In the genomic region with DNA sequence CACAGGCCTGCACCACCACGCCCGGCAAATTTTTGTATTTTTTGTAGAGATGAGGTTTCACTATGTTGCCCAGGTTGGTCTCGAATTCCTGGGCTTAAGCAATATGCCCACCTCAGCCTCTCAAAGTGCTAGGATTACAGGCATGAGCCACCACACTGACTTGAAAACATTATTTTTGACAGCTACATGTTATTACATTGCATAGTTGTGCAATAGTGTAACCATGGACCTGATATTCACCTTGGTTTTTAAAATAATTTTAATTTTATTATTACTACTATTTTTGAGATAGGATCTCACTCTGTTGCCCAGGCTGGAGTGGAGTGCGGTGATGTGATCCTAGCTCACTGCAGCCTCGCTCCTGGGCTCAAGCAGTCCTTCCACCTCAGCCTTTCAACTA, we compare ENCODE assay signal across 29 cellular contexts.
"Had no signal": no experiment of that assay in that cellular context is flagged by ENCODE, and none has a peak within 500 bp of the region (broad histone marks: within the 10 kb centered on the region; RNA-seq: fewer than 3 reads in every experiment).

No MANE protein-coding gene starts in this region.

- H3K4me3 Mint-ChIP-seq: stimulated activated effector memory CD8-positive, alpha-beta T cell treated with anti-CD3 and anti-CD28 coated beads, Interleukin-12 subunit alpha, Interleukin-12 subunit beta, amount 100 ng/mL, for 72 hours; stimulated activated memory B cell treated with anti-CD40 and anti-IgM and Interleukin-4, amounts not matched to agents 10 μg/mL and 1 μg/mL and 100 μg/mL, for 72 hours; stimulated activated naive B cell treated with anti-CD40 and anti-IgM and Interleukin-4, amounts not matched to agents 10 μg/mL and 1 μg/mL and 100 μg/mL, for 72 hours; stimulated activated naive CD8-positive, alpha-beta T cell treated with anti-CD3 and anti-CD28 coated beads, Interleukin-15, amount 100 ng/mL, for 72 hours; stimulated activated naive CD8-positive, alpha-beta T cell treated with anti-CD3 and anti-CD28 coated beads, Interleukin-15, Interleukin-2, amounts not matched to agents 100 ng/mL and 50 ng/mL, for 24 hours; type B pancreatic cell had no signal

- H3K4me1 Mint-ChIP-seq: stimulated activated naive CD8-positive, alpha-beta T cell treated with anti-CD3 and anti-CD28 coated beads, Interleukin-15, amount 100 ng/mL, for 72 hours had no signal

- H3K27me3 ChIP-seq: stomach, suprapubic skin, testis, thyroid gland, tibial artery, tibial nerve, transverse colon, upper lobe of left lung, upper lobe of right lung, uterus, vagina had no signal

- H3K36me3 ChIP-seq: stomach, suprapubic skin, thoracic aorta, thyroid gland, tibial artery, tibial nerve, upper lobe of left lung, upper lobe of right lung, uterus, vagina had no signal

- H3K27ac ChIP-seq: stomach, suprapubic skin, testis, thoracic aorta, thyroid gland, tibial artery, tibial nerve, transverse colon, upper lobe of left lung, upper lobe of right lung, uterus, vagina had no signal

- FAIRE-seq: urothelium cell line had no signal

- H3K4me1 ChIP-seq: suprapubic skin, testis, transverse colon, upper lobe of left lung, uterus, vagina had no signal

- H3K27me3 Mint-ChIP-seq: stimulated activated memory B cell treated with anti-CD40 and anti-IgM and Interleukin-4, amounts not matched to agents 10 μg/mL and 1 μg/mL and 100 μg/mL, for 72 hours; stimulated activated naive B cell treated with anti-CD40 and anti-IgM and Interleukin-4, amounts not matched to agents 10 μg/mL and 1 μg/mL and 100 μg/mL, for 72 hours; stimulated activated naive CD8-positive, alpha-beta T cell treated with anti-CD3 and anti-CD28 coated beads, Interleukin-15, amount 100 ng/mL, for 72 hours; stimulated activated naive CD8-positive, alpha-beta T cell treated with anti-CD3 and anti-CD28 coated beads, Interleukin-15, Interleukin-2, amounts not matched to agents 100 ng/mL and 50 ng/mL, for 24 hours; type B pancreatic cell had no signal

- H3K4me3 ChIP-seq: stomach, suprapubic skin, testis, thoracic aorta, thyroid gland, tibial artery, tibial nerve, transverse colon, upper lobe of left lung, upper lobe of right lung, uterus, vagina had no signal

- H3K36me3 Mint-ChIP-seq: stimulated activated effector memory CD8-positive, alpha-beta T cell treated with anti-CD3 and anti-CD28 coated beads, Interleukin-12 subunit alpha, Interleukin-12 subunit beta, amount 100 ng/mL, for 72 hours had no signal

- H3K9me3 Mint-ChIP-seq: stimulated activated effector memory CD8-positive, alpha-beta T cell treated with anti-CD3 and anti-CD28 coated beads, Interleukin-12 subunit alpha, Interleukin-12 subunit beta, amount 100 ng/mL, for 72 hours; stimulated activated memory B cell treated with anti-CD40 and anti-IgM and Interleukin-4, amounts not matched to agents 10 μg/mL and 1 μg/mL and 100 μg/mL, for 72 hours; stimulated activated naive B cell treated with anti-CD40 and anti-IgM and Interleukin-4, amounts not matched to agents 10 μg/mL and 1 μg/mL and 100 μg/mL, for 72 hours; stimulated activated naive CD8-positive, alpha-beta T cell treated with anti-CD3 and anti-CD28 coated beads, Interleukin-15, amount 100 ng/mL, for 72 hours; stimulated activated naive CD8-positive, alpha-beta T cell treated with anti-CD3 and anti-CD28 coated beads, Interleukin-15, Interleukin-2, amounts not matched to agents 100 ng/mL and 50 ng/mL, for 24 hours; type B pancreatic cell had no signal

- H3K27ac Mint-ChIP-seq: stimulated activated effector memory CD8-positive, alpha-beta T cell treated with anti-CD3 and anti-CD28 coated beads, Interleukin-12 subunit alpha, Interleukin-12 subunit beta, amount 100 ng/mL, for 72 hours; stimulated activated memory B cell treated with anti-CD40 and anti-IgM and Interleukin-4, amounts not matched to agents 10 μg/mL and 1 μg/mL and 100 μg/mL, for 72 hours; stimulated activated naive B cell treated with anti-CD40 and anti-IgM and Interleukin-4, amounts not matched to agents 10 μg/mL and 1 μg/mL and 100 μg/mL, for 72 hours; stimulated activated naive CD8-positive, alpha-beta T cell treated with anti-CD3 and anti-CD28 coated beads, Interleukin-15, amount 100 ng/mL, for 72 hours; stimulated activated naive CD8-positive, alpha-beta T cell treated with anti-CD3 and anti-CD28 coated beads, Interleukin-15, Interleukin-2, amounts not matched to agents 100 ng/mL and 50 ng/mL, for 24 hours; type B pancreatic cell had no signal

- H3K9me3 ChIP-seq: stomach, suprapubic skin, testis, thoracic aorta, thyroid gland, tibial artery, tibial nerve, transverse colon, upper lobe of left lung, upper lobe of right lung, uterus, vagina had no signal

- DNase-seq: stimulated activated CD4-positive, alpha-beta T cell treated with anti-CD3 and anti-CD28 coated beads, Interleukin-2, amount 100 ng/mL, for 48 hours; stimulated activated CD4-positive, alpha-beta T cell treated with anti-CD3 and anti-CD28 coated beads, Interleukin-4, amount 100 ng/mL, for 1 hour; stimulated activated CD4-positive, alpha-beta T cell treated with anti-CD3 and anti-CD28 coated beads, Interleukin-4, amount 100 ng/mL, for 24 hours; stimulated activated CD4-positive, alpha-beta T cell treated with anti-CD3 and anti-CD28 coated beads, Interleukin-4, amount 100 ng/mL, for 4 hours; stimulated activated CD8-positive, alpha-beta memory T cell treated with anti-CD3 and anti-CD28 coated beads, Interleukin-4, amount 100 ng/mL, for 48 hours; stimulated activated naive B cell treated with anti-CD40 and anti-IgM and Interleukin-4, amounts not matched to agents 10 μg/mL and 1 μg/mL and 100 μg/mL, for 72 hours; stimulated activated naive CD4-positive, alpha-beta T cell; stimulated activated naive CD4-positive, alpha-beta T cell treated with Interleukin-2 at 50 U/mL for 16 hours; stimulated activated naive CD8-positive, alpha-beta T cell treated with anti-CD3 and anti-CD28 coated beads, Interleukin-15, amount 100 ng/mL, for 72 hours; stimulated activated naive CD8-positive, alpha-beta T cell treated with anti-CD3 and anti-CD28 coated beads, Interleukin-15, Interleukin-2, amounts not matched to agents 100 U/mL and 50 U/mL, for 24 hours; stomach; substantia nigra; testis; thyroid gland; tibial artery; transverse colon; trophoblast cell; upper lobe of left lung; upper lobe of right lung; uterus had no signal

- ATAC-seq: stimulated activated effector memory CD8-positive, alpha-beta T cell treated with anti-CD3 and anti-CD28 coated beads, Interleukin-12 subunit alpha, Interleukin-12 subunit beta, amount 100 ng/mL, for 72 hours; stimulated activated memory B cell treated with anti-CD40 and anti-IgM and Interleukin-4, amounts not matched to agents 10 μg/mL and 1 μg/mL and 100 μg/mL, for 72 hours; stimulated activated naive B cell treated with anti-CD40 and anti-IgM and Interleukin-4, amounts not matched to agents 10 μg/mL and 1 μg/mL and 100 μg/mL, for 72 hours; stimulated activated naive CD8-positive, alpha-beta T cell treated with anti-CD3 and anti-CD28 coated beads, Interleukin-15, amount 100 ng/mL, for 72 hours; stimulated activated naive CD8-positive, alpha-beta T cell treated with anti-CD3 and anti-CD28 coated beads, Interleukin-15, Interleukin-2, amounts not matched to agents 100 U/mL and 50 U/mL, for 24 hours; upper lobe of right lung had no signal
